In the genomic region with DNA sequence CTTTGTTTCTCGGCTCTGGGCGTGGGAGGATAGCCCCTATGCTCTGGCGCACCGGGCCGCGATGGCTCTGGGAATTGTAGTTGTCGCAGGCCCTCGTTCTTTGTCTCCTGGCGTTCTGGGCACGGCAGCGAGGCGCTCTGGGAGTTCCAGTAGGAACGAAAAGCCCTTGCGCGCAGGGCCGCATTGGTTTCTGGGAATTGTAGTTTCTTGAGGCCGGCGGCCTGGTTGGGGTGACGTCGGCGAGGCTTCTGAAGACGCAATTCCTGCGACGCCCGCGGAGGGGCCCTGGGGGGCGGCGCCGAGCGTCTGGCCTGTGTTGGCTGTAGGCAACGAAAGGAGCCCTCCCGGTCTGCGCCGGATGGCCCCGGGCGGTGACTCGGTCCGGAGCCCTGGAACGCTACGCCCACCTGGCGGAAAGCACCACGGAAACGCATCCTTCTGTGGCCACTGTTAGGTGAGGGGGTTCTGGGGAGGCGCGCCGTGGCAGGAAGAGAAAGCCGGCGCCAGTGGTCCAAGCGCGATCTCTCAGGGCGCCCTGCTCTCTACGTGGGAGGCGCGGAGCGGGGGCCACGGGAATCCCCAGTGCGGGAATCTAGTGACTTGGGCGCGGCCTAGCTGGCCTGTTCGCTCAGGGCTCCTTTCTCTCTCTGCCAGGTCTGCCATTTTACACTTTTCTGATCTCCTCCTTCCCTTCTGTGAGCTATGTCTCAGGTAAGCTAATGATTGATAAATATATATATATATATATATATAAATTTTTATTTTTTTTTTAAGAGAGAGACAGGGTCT, we compare ENCODE assay signal across 1 cellular context.
A peak's percentile ranks its signal among the peaks of the same experiment; 100 is the strongest.
TF ChIP-seq lines count a peak whose summit lies in the region.

Gene ZNF140 (plus strand): TSS at position 305 of the 789 bp plus-strand sequence. CDS start 398 bp downstream, at position 703.

TF ChIP-seq in K562, 482 proteins besides CTCF, POLR2A, EP300 and RAD21 (continued from another document and continues in another):
- TF ChIP-seq KAT7 (CRISPR knock-in tag; IDR thresholded peaks at IDR 0.05; ENCODE audit: borderline replicate concordance), result peak; percentile 28; the same call in 1 of the 2 replicates
- peak; percentile 21; the same call in 1 of the 2 replicates for TF ChIP-seq ZNF766 (CRISPR knock-in tag; conservative IDR thresholded peaks at IDR 0.05)
- peak; percentile 93 for TF ChIP-seq ZBTB12 (CRISPR knock-in tag; IDR thresholded peaks at IDR 0.05)
- no peak for TF ChIP-seq ZNF398 (CRISPR knock-in tag; IDR thresholded peaks at IDR 0.05)
- TF ChIP-seq, protein P1, sequence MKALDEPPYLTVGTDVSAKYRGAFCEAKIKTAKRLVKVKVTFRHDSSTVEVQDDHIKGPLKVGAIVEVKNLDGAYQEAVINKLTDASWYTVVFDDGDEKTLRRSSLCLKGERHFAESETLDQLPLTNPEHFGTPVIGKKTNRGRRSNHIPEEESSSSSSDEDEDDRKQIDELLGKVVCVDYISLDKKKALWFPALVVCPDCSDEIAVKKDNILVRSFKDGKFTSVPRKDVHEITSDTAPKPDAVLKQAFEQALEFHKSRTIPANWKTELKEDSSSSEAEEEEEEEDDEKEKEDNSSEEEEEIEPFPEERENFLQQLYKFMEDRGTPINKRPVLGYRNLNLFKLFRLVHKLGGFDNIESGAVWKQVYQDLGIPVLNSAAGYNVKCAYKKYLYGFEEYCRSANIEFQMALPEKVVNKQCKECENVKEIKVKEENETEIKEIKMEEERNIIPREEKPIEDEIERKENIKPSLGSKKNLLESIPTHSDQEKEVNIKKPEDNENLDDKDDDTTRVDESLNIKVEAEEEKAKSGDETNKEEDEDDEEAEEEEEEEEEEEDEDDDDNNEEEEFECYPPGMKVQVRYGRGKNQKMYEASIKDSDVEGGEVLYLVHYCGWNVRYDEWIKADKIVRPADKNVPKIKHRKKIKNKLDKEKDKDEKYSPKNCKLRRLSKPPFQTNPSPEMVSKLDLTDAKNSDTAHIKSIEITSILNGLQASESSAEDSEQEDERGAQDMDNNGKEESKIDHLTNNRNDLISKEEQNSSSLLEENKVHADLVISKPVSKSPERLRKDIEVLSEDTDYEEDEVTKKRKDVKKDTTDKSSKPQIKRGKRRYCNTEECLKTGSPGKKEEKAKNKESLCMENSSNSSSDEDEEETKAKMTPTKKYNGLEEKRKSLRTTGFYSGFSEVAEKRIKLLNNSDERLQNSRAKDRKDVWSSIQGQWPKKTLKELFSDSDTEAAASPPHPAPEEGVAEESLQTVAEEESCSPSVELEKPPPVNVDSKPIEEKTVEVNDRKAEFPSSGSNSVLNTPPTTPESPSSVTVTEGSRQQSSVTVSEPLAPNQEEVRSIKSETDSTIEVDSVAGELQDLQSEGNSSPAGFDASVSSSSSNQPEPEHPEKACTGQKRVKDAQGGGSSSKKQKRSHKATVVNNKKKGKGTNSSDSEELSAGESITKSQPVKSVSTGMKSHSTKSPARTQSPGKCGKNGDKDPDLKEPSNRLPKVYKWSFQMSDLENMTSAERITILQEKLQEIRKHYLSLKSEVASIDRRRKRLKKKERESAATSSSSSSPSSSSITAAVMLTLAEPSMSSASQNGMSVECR (CRISPR knock-in tag; IDR thresholded peaks at IDR 0.05), result peak; percentile 69; the same call in 1 of the 2 replicates
- TF ChIP-seq, protein P2, sequence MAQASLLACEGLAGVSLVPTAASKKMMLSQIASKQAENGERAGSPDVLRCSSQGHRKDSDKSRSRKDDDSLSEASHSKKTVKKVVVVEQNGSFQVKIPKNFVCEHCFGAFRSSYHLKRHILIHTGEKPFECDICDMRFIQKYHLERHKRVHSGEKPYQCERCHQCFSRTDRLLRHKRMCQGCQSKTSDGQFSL (CRISPR knock-in tag; IDR thresholded peaks at IDR 0.05), result no peak; the same call in 1 of the 2 replicates
- TF ChIP-seq, protein P2 (tag; IDR thresholded peaks at IDR 0.05), result peak in 1 of 2 experiments; percentile 48; a peak in 1 of 4 replicates
- 0 out of 2 replicates have a peak, but pooled peaks have one; percentile 58 for TF ChIP-seq POLR2H (tag; IDR thresholded peaks at IDR 0.05; ENCODE audit: low read depth)
- peak; percentile 69; the same call in 1 of the 2 replicates for TF ChIP-seq SIN3B (IDR thresholded peaks at IDR 0.05; ENCODE audit: low read depth)
- TF ChIP-seq, protein P3, sequence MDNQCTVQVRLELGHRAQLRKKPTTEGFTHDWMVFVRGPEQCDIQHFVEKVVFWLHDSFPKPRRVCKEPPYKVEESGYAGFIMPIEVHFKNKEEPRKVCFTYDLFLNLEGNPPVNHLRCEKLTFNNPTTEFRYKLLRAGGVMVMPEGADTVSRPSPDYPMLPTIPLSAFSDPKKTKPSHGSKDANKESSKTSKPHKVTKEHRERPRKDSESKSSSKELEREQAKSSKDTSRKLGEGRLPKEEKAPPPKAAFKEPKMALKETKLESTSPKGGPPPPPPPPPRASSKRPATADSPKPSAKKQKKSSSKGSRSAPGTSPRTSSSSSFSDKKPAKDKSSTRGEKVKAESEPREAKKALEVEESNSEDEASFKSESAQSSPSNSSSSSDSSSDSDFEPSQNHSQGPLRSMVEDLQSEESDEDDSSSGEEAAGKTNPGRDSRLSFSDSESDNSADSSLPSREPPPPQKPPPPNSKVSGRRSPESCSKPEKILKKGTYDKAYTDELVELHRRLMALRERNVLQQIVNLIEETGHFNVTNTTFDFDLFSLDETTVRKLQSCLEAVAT (IDR thresholded peaks at IDR 0.05), result peak in 1 of 2 experiments; percentile 58; a peak in 1 of 4 replicates
- TF ChIP-seq XRCC3 (IDR thresholded peaks at IDR 0.05), result no peak
- TF ChIP-seq ZC3H11A (IDR thresholded peaks at IDR 0.05; ENCODE audit: low read depth, low read length), result no peak
- TF ChIP-seq MEF2D (tag; conservative IDR thresholded peaks at IDR 0.05; ENCODE audit: low read depth), result 0 out of 2 replicates have a peak, but pooled peaks have one; percentile 20
- no peak for TF ChIP-seq MAX (CRISPR knock-in tag; IDR thresholded peaks at IDR 0.05)
- no peak for TF ChIP-seq THAP12 (CRISPR knock-in tag; IDR thresholded peaks at IDR 0.05)
- TF ChIP-seq ZNF354B (CRISPR knock-in tag; IDR thresholded peaks at IDR 0.05), result no peak
- peak; percentile 84; the same call in 1 of the 2 replicates for TF ChIP-seq ZNF395 (CRISPR knock-in tag; IDR thresholded peaks at IDR 0.05)
- TF ChIP-seq PKNOX1 (IDR thresholded peaks at IDR 0.05), result no peak
- TF ChIP-seq ATF2 (CRISPR knock-in tag; IDR thresholded peaks at IDR 0.05), result no peak
- peak; percentile 49 for TF ChIP-seq ZNF511 (CRISPR knock-in tag; IDR thresholded peaks at IDR 0.05)
- TF ChIP-seq ZNF197 (CRISPR knock-in tag; IDR thresholded peaks at IDR 0.05; ENCODE audit: low read depth), result peak; percentile 90; the same call in 1 of the 2 replicates
- TF ChIP-seq MTF1 (CRISPR knock-in tag; IDR thresholded peaks at IDR 0.05; ENCODE audit: borderline replicate concordance), result no peak
- peak in 1 of 2 experiments; percentile 44; a peak in 1 of 4 replicates for TF ChIP-seq TRIM24 (IDR thresholded peaks at IDR 0.05)
- peak; percentile 93 for TF ChIP-seq PHF20 (IDR thresholded peaks at IDR 0.05; ENCODE audit: partially characterized antibody)
- TF ChIP-seq CBFB (CRISPR knock-in tag; IDR thresholded peaks at IDR 0.05), result 0 out of 2 replicates have a peak, but pooled peaks have one; percentile 6
- peak; percentile 78 for TF ChIP-seq ZNF143 (CRISPR knock-in tag; IDR thresholded peaks at IDR 0.05)
